Comparison of ENCODE assay signal across 8 cellular contexts in genomic region chr4:36187723-36188333, GRCh38. TPM values are rescaled to one million over a fixed set of nuclear protein-coding genes. Genes with fewer than 3 reads are reported as not detected.
DNase-seq lines count a peak whose midpoint lies in the region; ATAC-seq and TF ChIP-seq lines count a peak whose summit lies in the region.

No MANE protein-coding gene starts in this region.

- H3K14ac ChIP-seq in neuronal stem cell (ENCODE audit: low read length) = no peak overlapping the region

- no peak overlapping the region for H2BK12ac ChIP-seq in neuronal stem cell (ENCODE audit: low read length)

- no peak overlapping the region for H3K9ac ChIP-seq in neuronal stem cell (ENCODE audit: low read depth, low read length, poor library complexity)

- no peak overlapping the region for H4K91ac ChIP-seq in neuronal stem cell (ENCODE audit: low read depth, low read length, poor library complexity)

- H3K9me3 ChIP-seq in PC-9 (ENCODE audit: insufficient read depth, low read depth) = no peaks in the 10 kb centered on the region
- no peaks in the 10 kb centered on the region for H3K9me3 ChIP-seq in neuronal stem cell (replicated peaks in 1 of 2; ENCODE audit: control insufficient read depth in 2 of 2, insufficient read depth in 1 of 2, low read depth in 1 of 2, low read length in 2 of 2)

- H2BK120ac ChIP-seq in neuronal stem cell (ENCODE audit: low read depth, low read length) = no peak overlapping the region

- no CpG with 5 or more reads among the region's 4 CpGs for WGBS in neuronal stem cell (ENCODE audit: extremely low coverage in 2 of 2, insufficient read length in 2 of 2, insufficient replicate concordance in 1 of 2), 2 donors

- POLR2A ChIA-PET in PC-9 (lab: Charles Lee; ENCODE audit: unreplicated experiment) = no interaction called here

- H3K9me2 ChIP-seq in PC-9 (ENCODE audit: insufficient read depth) = no peaks in the 10 kb centered on the region

- H2BK5ac ChIP-seq in neuronal stem cell (ENCODE audit: low read length) = no peak overlapping the region

- no peak overlapping the region for H3K23ac ChIP-seq in neuronal stem cell (ENCODE audit: low read depth, low read length, poor library complexity)

- no peak overlapping the region for H4K8ac ChIP-seq in neuronal stem cell (ENCODE audit: low read depth, low read length)

- H3K4me1 ChIP-seq in PC-9 (replicated peaks; ENCODE audit: insufficient read depth) (no peaks in the 10 kb centered on the region), neuronal stem cell (ENCODE audit: control insufficient read depth in 2 of 2, insufficient read depth in 1 of 2, low read depth in 1 of 2, low read length in 2 of 2) (peaks cover 0 to 5% of the 10 kb centered on the region in 2 donors)

- CTCF ChIA-PET in PC-9 (lab: Charles Lee) = no interaction called here

- H3K27me3 ChIP-seq in PC-9 (ENCODE audit: insufficient read depth, low read depth) = no peaks in the 10 kb centered on the region
- no peaks in the 10 kb centered on the region for H3K27me3 ChIP-seq in neuronal stem cell (ENCODE audit: control insufficient read depth in 3 of 3, insufficient read depth in 3 of 3, low read depth in 1 of 3, low read length in 3 of 3)

- DNase-seq in CMK (ENCODE audit: low read depth) (peak; percentile 2), PC-9 (no peak), fibroblast of villous mesenchyme (ENCODE audit: low read depth) (peak; percentile 24), neuronal stem cell (ENCODE audit: low spot score) (no peak)

- H2AK5ac ChIP-seq in neuronal stem cell (ENCODE audit: low read depth, low read length) = no peak overlapping the region

- peak; percentile 43 for ATAC-seq in GM21447 (IDR thresholded peaks at IDR 0.05; ENCODE audit: unreplicated experiment)
- ATAC-seq in GM19324 (IDR thresholded peaks at IDR 0.05; ENCODE audit: low FRiP score, unreplicated experiment) = no peak
- ATAC-seq in GM21786 (IDR thresholded peaks at IDR 0.05; ENCODE audit: unreplicated experiment) = no peak
- no peak for ATAC-seq in HG03378 (IDR thresholded peaks at IDR 0.05; ENCODE audit: unreplicated experiment)

- no peak overlapping the region for H3K18ac ChIP-seq in neuronal stem cell (ENCODE audit: low read length)

- no peak overlapping the region for H3K4ac ChIP-seq in neuronal stem cell (ENCODE audit: low read length)

- no peak overlapping the region for H3K4me2 ChIP-seq in PC-9
- H3K4me2 ChIP-seq in neuronal stem cell (ENCODE audit: insufficient read depth, low read length, poor library complexity, severe bottlenecking) = no peak overlapping the region

- H3F3A ChIP-seq in PC-9 (ENCODE audit: insufficient read depth, low read depth) = no peaks in the 10 kb centered on the region; the same call in 1 of the 2 replicates

- H3K36me3 ChIP-seq in PC-9 (ENCODE audit: low read depth) (0 out of 2 replicates have a peak, but pooled peaks cover under 1% of the 10 kb centered on the region), neuronal stem cell (replicated peaks in 1 of 2; ENCODE audit: control insufficient read depth in 2 of 2, insufficient read depth in 2 of 2, low read length in 2 of 2) (no peaks in the 10 kb centered on the region)

- no peak overlapping the region for H2BK15ac ChIP-seq in neuronal stem cell (ENCODE audit: low read length)

- no peak overlapping the region for H3K27ac ChIP-seq in PC-9
- H3K27ac ChIP-seq in neuronal stem cell (replicated peaks; ENCODE audit: low read length) = no peak overlapping the region

- H2AFZ ChIP-seq in PC-9 = no peak overlapping the region
- no peak overlapping the region for H2AFZ ChIP-seq in neuronal stem cell (ENCODE audit: low read length)

- H3K79me1 ChIP-seq in neuronal stem cell (ENCODE audit: low read depth, low read length) = no peaks in the 10 kb centered on the region

- H4K20me1 ChIP-seq in PC-9 (ENCODE audit: insufficient read depth) = no peaks in the 10 kb centered on the region

- H3K4me3 ChIP-seq in PC-9 (no peak overlapping the region), fibroblast of villous mesenchyme (ENCODE audit: low read depth, low read length) (no peak overlapping the region), neuronal stem cell (ENCODE audit: low read length in 2 of 2) (no peak overlapping the region)

- H3K79me2 ChIP-seq in PC-9 (ENCODE audit: low read depth) = no peaks in the 10 kb centered on the region

- BruUV-seq in PC-9 (replicated peaks; lab: Mats Ljungman, UMichigan) = no TSS peak

- TF ChIP-seq CTCF in PC-9 (conservative IDR thresholded peaks at IDR 0.05) = peak; percentile 76
- peak; percentile 53 for TF ChIP-seq CTCF in fibroblast of villous mesenchyme (IDR thresholded peaks at IDR 0.05; ENCODE audit: insufficient read depth, low read depth, low read length)

- intact Hi-C loops in PC-9 (cut with micrococcal nuclease; ENCODE audit: unreplicated experiment) = no loop called here

RNA-seq across cellular contexts. Expression of gene ARAP2, which starts 56.5 kb away (rescaled TPM):
- 17.7 and 25.8 TPM in 2 replicates for total RNA-seq in PC-9 (2021)
- 4.8 and 11.2 TPM in 2 replicates for total RNA-seq in fibroblast of villous mesenchyme
- polyA plus RNA-seq in neuronal stem cell (2013, experiment 1 of 2) = 0.40 TPM
- polyA plus RNA-seq in neuronal stem cell (2013, experiment 2 of 2) = 0.39 TPM

Comparison
In these comparisons a context has a peak if more than half of its experiments do, and no peak if none do; other contexts are left out.
1. DNase-seq: peak in CMK (single experiment) and fibroblast of villous mesenchyme (single experiment); none in PC-9 (0 of 2) and neuronal stem cell (single experiment).